ENCODE assay signal across 1 cellular context in genomic region chr7:55235115-55235514, GRCh38.
TF ChIP-seq lines count a peak whose summit lies in the region.

No MANE protein-coding gene starts in this region.

TF ChIP-seq in H1, 55 proteins besides CTCF, POLR2A, EP300 and RAD21 (continued from another document):
- TF ChIP-seq EZH2 (IDR thresholded peaks at IDR 0.05; ENCODE audit: low read depth, low read length, severe bottlenecking) (no peak), SRF (IDR thresholded peaks at IDR 0.05; ENCODE audit: low read depth, low read length) (no peak)
